ENCODE assay signal across 32 cellular contexts in genomic region chr16:1540556-1540855, GRCh38. TPM values are rescaled to one million over a fixed set of nuclear protein-coding genes. Genes with fewer than 3 reads are reported as not detected.
DNase-seq lines count a peak whose midpoint lies in the region; ATAC-seq, FAIRE-seq and TF ChIP-seq lines count a peak whose summit lies in the region.
"Had no signal": no experiment of that assay in that cellular context is flagged by ENCODE, and none has a peak within 500 bp of the region (broad histone marks: within the 10 kb centered on the region; RNA-seq: fewer than 3 reads in every experiment).

No MANE protein-coding gene starts in this region.

- H3K4me1 Mint-ChIP-seq in activated naive CD4-positive, alpha-beta T cell treated with anti-CD3 and anti-CD28 coated beads, Interleukin-2, amount 10 ng/mL, durations not matched to agents 7 days and 5 days: peaks cover 92% of the 10 kb centered on the region
- H3K4me1 Mint-ChIP-seq in CD4-positive, alpha-beta T cell (ENCODE audit: low read depth): peaks cover 74% of the 10 kb centered on the region
- peaks cover 71% of the 10 kb centered on the region for H3K4me1 Mint-ChIP-seq in activated CD4-positive, alpha-beta memory T cell treated with anti-CD3 and anti-CD28 coated beads for 36 hours (ENCODE audit: low read depth)
- H3K4me1 Mint-ChIP-seq in glutamatergic neuron (ENCODE audit: low read depth, unreplicated experiment): peaks cover 34% of the 10 kb centered on the region

- whole genome bisulfite sequencing in pancreas, 2 donors: 82 to 84% methylated on average over 8 of the region's 8 CpGs

- H3K36me3 Mint-ChIP-seq in activated naive CD4-positive, alpha-beta T cell treated with anti-CD3 and anti-CD28 coated beads, Interleukin-2, amount 10 ng/mL, durations not matched to agents 7 days and 5 days: peaks cover 67% of the 10 kb centered on the region
- peaks cover 88% of the 10 kb centered on the region for H3K36me3 Mint-ChIP-seq in CD4-positive, alpha-beta T cell (ENCODE audit: low read depth)
- H3K36me3 Mint-ChIP-seq in activated CD4-positive, alpha-beta memory T cell treated with anti-CD3 and anti-CD28 coated beads for 36 hours: peaks cover 31% of the 10 kb centered on the region
- H3K36me3 Mint-ChIP-seq in glutamatergic neuron (ENCODE audit: unreplicated experiment): no peaks in the 10 kb centered on the region

- DNase-seq in activated naive CD4-positive, alpha-beta T cell treated with anti-CD3 and anti-CD28 coated beads, Interleukin-2, amount 10 ng/mL, durations not matched to agents 7 days and 5 days: no peak
- no peak for DNase-seq in activated naive CD4-positive, alpha-beta T cell (lab: John Stamatoyannopoulos, UW)
- no peak for DNase-seq in CD4-positive, alpha-beta T cell
- no peak for DNase-seq in activated CD4-positive, alpha-beta memory T cell treated with anti-CD3 and anti-CD28 coated beads for 36 hours
- DNase-seq in glutamatergic neuron (no peak), CD1c-positive myeloid dendritic cell (ENCODE audit: extremely low spot score) (no peak), pancreas (no peak)
- DNase-seq: activated CD4-positive, alpha-beta T cell treated with anti-CD3 and anti-CD28 coated beads for 48 hours; activated gamma-delta T cell treated with Interleukin-2 at 50 U/mL for 16 hours; Caco-2; HCEC 1CT; hippocampal formation; mammary epithelial cell; MM.1S; NCI-H1105 treated with DMSO at 0.1 percent for 48 hours; NCI-H2081; nephron progenitor cell; SHP77 treated with DMSO at 0.1 percent for 48 hours; stimulated activated naive B cell treated with anti-CD40 and anti-IgM and Interleukin-4, amounts not matched to agents 10 μg/mL and 1 μg/mL and 100 μg/mL, for 72 hours; upper lobe of right lung had no signal

- no peak overlapping the region for H3K4me3 ChIP-seq in pancreas
- H3K4me3 ChIP-seq: ovary, skin epidermis, upper lobe of right lung had no signal

- FAIRE-seq in pancreas (lab: Jason Lieb, UNC): no peak
- FAIRE-seq: endothelial cell of umbilical vein, frontal cortex, G401.6 had no signal

- no peaks in the 10 kb centered on the region for H3K4me1 ChIP-seq in pancreas
- H3K4me1 ChIP-seq: Caco-2 had no signal

- CTCF ChIA-PET in activated naive CD4-positive, alpha-beta T cell treated with anti-CD3 and anti-CD28 coated beads, Interleukin-2, amount 10 ng/mL, durations not matched to agents 7 days and 5 days (lab: Charles Lee): no interaction called here
- CTCF ChIA-PET in CD4-positive, alpha-beta T cell (lab: Charles Lee): no interaction called here
- CTCF ChIA-PET in activated CD4-positive, alpha-beta memory T cell treated with anti-CD3 and anti-CD28 coated beads for 36 hours (lab: Charles Lee): no interaction called here

- H3K27me3 ChIP-seq in CD4-positive, alpha-beta T cell (ENCODE audit: control insufficient read depth, insufficient read depth, low read length): no peaks in the 10 kb centered on the region
- H3K27me3 ChIP-seq in pancreas: no peaks in the 10 kb centered on the region
- H3K27me3 ChIP-seq: BE2C, ovary, upper lobe of right lung had no signal

- intact Hi-C loops in CD4-positive, alpha-beta T cell (cut with DNase I, micrococcal nuclease): loop anchor here in 1 of 2 experiments (2.0 kb wide), 1 partner anchor 72 kb away; the partner anchor contains the start of genes CRAMP1 and IFT140
- intact Hi-C loops in activated CD4-positive, alpha-beta memory T cell treated with anti-CD3 and anti-CD28 coated beads for 36 hours (cut with micrococcal nuclease): loop anchor here (5.0 kb wide), 2 partner anchors 72 to 118 kb away; partner anchors contain the start of genes CRAMP1, IFT140 and UQCC4
- intact Hi-C loops in pancreas (cut with DNase I): no loop called here

- no peak overlapping the region for H3K27ac ChIP-seq in CD4-positive, alpha-beta T cell (ENCODE audit: low read depth, low read length)
- no peak overlapping the region for H3K27ac ChIP-seq in pancreas
- H3K27ac ChIP-seq: HL-60, KMS-11, ovary, skin epidermis, upper lobe of right lung had no signal

- POLR2A ChIA-PET in CD4-positive, alpha-beta T cell (lab: Charles Lee): no interaction called here
- POLR2A ChIA-PET in activated CD4-positive, alpha-beta memory T cell treated with anti-CD3 and anti-CD28 coated beads for 36 hours (lab: Charles Lee): interaction anchor here (0.6 kb wide), 1 partner anchor 110 kb away, joined by 3 read pairs; no protein-coding TSS in a partner anchor

- H3K9me3 Mint-ChIP-seq in activated naive CD4-positive, alpha-beta T cell treated with anti-CD3 and anti-CD28 coated beads, Interleukin-2, amount 10 ng/mL, durations not matched to agents 7 days and 5 days: no peaks in the 10 kb centered on the region
- H3K9me3 Mint-ChIP-seq in CD4-positive, alpha-beta T cell: no peaks in the 10 kb centered on the region
- no peaks in the 10 kb centered on the region for H3K9me3 Mint-ChIP-seq in activated CD4-positive, alpha-beta memory T cell treated with anti-CD3 and anti-CD28 coated beads for 36 hours
- peaks cover 14% of the 10 kb centered on the region for H3K9me3 Mint-ChIP-seq in glutamatergic neuron (ENCODE audit: unreplicated experiment)
- H3K9me3 Mint-ChIP-seq: nephron progenitor cell; stimulated activated naive B cell treated with anti-CD40 and anti-IgM and Interleukin-4, amounts not matched to agents 10 μg/mL and 1 μg/mL and 100 μg/mL, for 72 hours had no signal

- H3K27ac Mint-ChIP-seq in activated naive CD4-positive, alpha-beta T cell treated with anti-CD3 and anti-CD28 coated beads, Interleukin-2, amount 10 ng/mL, durations not matched to agents 7 days and 5 days: peak overlapping the region; percentile 60
- H3K27ac Mint-ChIP-seq in CD4-positive, alpha-beta T cell: peak overlapping the region; percentile 59
- H3K27ac Mint-ChIP-seq in activated CD4-positive, alpha-beta memory T cell treated with anti-CD3 and anti-CD28 coated beads for 36 hours: peak overlapping the region; percentile 57
- peak overlapping the region; percentile 86 for H3K27ac Mint-ChIP-seq in glutamatergic neuron (ENCODE audit: unreplicated experiment)
- H3K27ac Mint-ChIP-seq: nephron progenitor cell; stimulated activated naive B cell treated with anti-CD40 and anti-IgM and Interleukin-4, amounts not matched to agents 10 μg/mL and 1 μg/mL and 100 μg/mL, for 72 hours had no signal

- no peaks in the 10 kb centered on the region for H3K36me3 ChIP-seq in pancreas
- H3K36me3 ChIP-seq: ovary had no signal

- no peaks in the 10 kb centered on the region for H3K27me3 Mint-ChIP-seq in activated naive CD4-positive, alpha-beta T cell treated with anti-CD3 and anti-CD28 coated beads, Interleukin-2, amount 10 ng/mL, durations not matched to agents 7 days and 5 days
- no peaks in the 10 kb centered on the region for H3K27me3 Mint-ChIP-seq in CD4-positive, alpha-beta T cell
- H3K27me3 Mint-ChIP-seq in activated CD4-positive, alpha-beta memory T cell treated with anti-CD3 and anti-CD28 coated beads for 36 hours: no peaks in the 10 kb centered on the region
- peaks cover 13% of the 10 kb centered on the region for H3K27me3 Mint-ChIP-seq in glutamatergic neuron (ENCODE audit: unreplicated experiment)

- H3K9me3 ChIP-seq in CD4-positive, alpha-beta T cell (ENCODE audit: control insufficient read depth, low read length): no peaks in the 10 kb centered on the region
- no peaks in the 10 kb centered on the region for H3K9me3 ChIP-seq in pancreas
- H3K9me3 ChIP-seq: BE2C, Caco-2, ovary, upper lobe of right lung had no signal

- TF ChIP-seq CTCF in CD4-positive, alpha-beta T cell (IDR thresholded peaks at IDR 0.05): no peak
- TF ChIP-seq CTCF in glutamatergic neuron (IDR thresholded peaks at IDR 0.05; ENCODE audit: partially characterized antibody, unreplicated experiment) (no peak), pancreas (IDR thresholded peaks at IDR 0.05) (no peak)

- peak overlapping the region; percentile 37 for H3K4me3 Mint-ChIP-seq in activated naive CD4-positive, alpha-beta T cell treated with anti-CD3 and anti-CD28 coated beads, Interleukin-2, amount 10 ng/mL, durations not matched to agents 7 days and 5 days
- H3K4me3 Mint-ChIP-seq in CD4-positive, alpha-beta T cell: peak overlapping the region; percentile 77
- H3K4me3 Mint-ChIP-seq in activated CD4-positive, alpha-beta memory T cell treated with anti-CD3 and anti-CD28 coated beads for 36 hours: no peak overlapping the region
- peak overlapping the region; percentile 75 for H3K4me3 Mint-ChIP-seq in glutamatergic neuron (ENCODE audit: unreplicated experiment)
- H3K4me3 Mint-ChIP-seq: nephron progenitor cell; stimulated activated naive B cell treated with anti-CD40 and anti-IgM and Interleukin-4, amounts not matched to agents 10 μg/mL and 1 μg/mL and 100 μg/mL, for 72 hours had no signal

- no peak for ATAC-seq in CD4-positive, alpha-beta T cell (ENCODE audit: poor library complexity)
- ATAC-seq in pancreas (no peak), GM21723 (IDR thresholded peaks at IDR 0.05; ENCODE audit: unreplicated experiment) (no peak)
- ATAC-seq: Panc1; stimulated activated naive B cell treated with anti-CD40 and anti-IgM and Interleukin-4, amounts not matched to agents 10 μg/mL and 1 μg/mL and 100 μg/mL, for 72 hours; upper lobe of right lung had no signal

RNA-seq across cellular contexts. Expression of gene TMEM204, which starts 7.0 kb away (rescaled TPM):
- 10 to 100 TPM; 20.5 to 22.1 TPM for total RNA-seq in CD4-positive, alpha-beta T cell
- 10 to 100 TPM; 14.8 to 15.5 TPM for total RNA-seq in activated CD4-positive, alpha-beta memory T cell treated with anti-CD3 and anti-CD28 coated beads for 36 hours
- total RNA-seq in glutamatergic neuron (ENCODE audit: unreplicated experiment) (0.22 TPM), pancreas (1 to 10 TPM; 2.4 to 9.6 (median 4.6) TPM)
- polyA plus RNA-seq in pancreas: 1 to 10 TPM; 8.8 to 9.8 TPM
- total RNA-seq: Caco-2 had no signal

RNA-seq across cellular contexts. Expression of gene TELO2, which starts 47.3 kb away (rescaled TPM):
- total RNA-seq in CD4-positive, alpha-beta T cell: 10 to 100 TPM; 29.7 to 30.8 TPM
- total RNA-seq in activated CD4-positive, alpha-beta memory T cell treated with anti-CD3 and anti-CD28 coated beads for 36 hours: 10 to 100 TPM; 62.6 to 63.2 TPM
- total RNA-seq in glutamatergic neuron (ENCODE audit: unreplicated experiment): 101 TPM
- total RNA-seq in pancreas: 10 to 100 TPM; 11.7 to 22.9 (median 17.5) TPM
- 10 to 100 TPM; 65.9 to 98.7 TPM for polyA plus RNA-seq in pancreas

RNA-seq across cellular contexts. Expression of gene PTX4, which starts 51.8 kb away (rescaled TPM):
- not detected for total RNA-seq in CD4-positive, alpha-beta T cell
- not detected for total RNA-seq in activated CD4-positive, alpha-beta memory T cell treated with anti-CD3 and anti-CD28 coated beads for 36 hours
- total RNA-seq in glutamatergic neuron (ENCODE audit: unreplicated experiment): 2.2 TPM
- not detected for total RNA-seq in pancreas
- polyA plus RNA-seq in pancreas: not detected
- total RNA-seq: Caco-2, frontal cortex, mammary epithelial cell, renal cortical epithelial cell, temporal lobe, upper lobe of right lung had no signal
- polyA plus RNA-seq: endothelial cell of umbilical vein, mammary epithelial cell had no signal
